In the genomic region with DNA sequence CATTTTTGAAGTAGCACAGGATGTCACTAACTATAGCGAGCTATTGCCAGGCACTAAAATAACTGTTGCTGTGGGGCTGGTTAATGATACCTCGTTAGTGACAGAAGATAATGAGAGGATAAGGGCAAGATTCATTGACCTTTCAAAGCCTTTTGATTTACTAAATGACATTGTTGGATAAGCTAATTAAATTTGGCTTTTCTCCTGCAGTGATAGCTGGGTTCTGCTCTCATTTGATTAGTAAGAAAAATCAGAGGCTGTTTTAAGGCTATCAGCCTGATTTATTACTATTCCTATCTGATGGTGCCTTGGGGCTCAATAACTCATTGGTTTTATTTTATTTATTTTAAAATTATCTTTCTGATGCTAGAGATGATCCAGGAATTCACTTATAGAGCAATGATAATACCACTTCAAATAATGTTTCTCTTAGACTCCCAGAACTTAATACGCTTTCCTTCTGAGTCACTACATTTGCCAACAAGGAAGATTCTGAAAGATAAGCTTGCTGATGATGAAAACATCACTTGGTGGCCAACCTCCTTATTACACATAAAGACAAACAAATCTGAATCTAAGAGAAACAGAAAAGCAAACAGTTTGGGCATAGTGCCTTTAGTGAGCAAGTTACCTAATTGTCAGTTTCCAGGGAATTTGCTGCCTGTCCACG, we compare ENCODE assay signal across 13 cellular contexts.
"Had no signal": no experiment of that assay in that cellular context is flagged by ENCODE, and none has a peak within 500 bp of the region (broad histone marks: within the 10 kb centered on the region; RNA-seq: fewer than 3 reads in every experiment).

No MANE protein-coding gene starts in this region.

- H3K4me1 Mint-ChIP-seq: activated CD8-positive, alpha-beta memory T cell treated with anti-CD3 and anti-CD28 coated beads, Interleukin-2, amount 10 ng/mL, durations not matched to agents 7 days and 5 days; activated naive CD8-positive, alpha-beta T cell treated with anti-CD3 and anti-CD28 coated beads for 36 hours; naive thymus-derived CD4-positive, alpha-beta T cell; stimulated activated effector memory CD8-positive, alpha-beta T cell treated with anti-CD3 and anti-CD28 coated beads, Interleukin-12 subunit alpha, Interleukin-12 subunit beta, amount 100 ng/mL, for 72 hours had no signal

- H3K36me3 Mint-ChIP-seq: activated CD8-positive, alpha-beta memory T cell treated with anti-CD3 and anti-CD28 coated beads, Interleukin-2, amount 10 ng/mL, durations not matched to agents 7 days and 5 days; activated naive CD8-positive, alpha-beta T cell treated with anti-CD3 and anti-CD28 coated beads for 36 hours; naive thymus-derived CD4-positive, alpha-beta T cell; stimulated activated effector memory CD8-positive, alpha-beta T cell treated with anti-CD3 and anti-CD28 coated beads, Interleukin-12 subunit alpha, Interleukin-12 subunit beta, amount 100 ng/mL, for 72 hours had no signal

- DNase-seq: activated CD4-positive, alpha-beta T cell treated with anti-CD3 and anti-CD28 coated beads, Interleukin-2, amount 50 U/mL, for 4 hours; activated CD4-positive, CD25-positive, alpha-beta regulatory T cell treated with anti-CD3 and anti-CD28 coated beads, Interleukin-2, amount 50 U/mL, for 72 hours; activated CD8-positive, alpha-beta memory T cell treated with anti-CD3 and anti-CD28 coated beads, Interleukin-2, amount 10 ng/mL, durations not matched to agents 7 days and 5 days; activated gamma-delta T cell; activated naive CD8-positive, alpha-beta T cell treated with anti-CD3 and anti-CD28 coated beads for 36 hours; activated T-cell treated with anti-CD3 and anti-CD28 coated beads, Interleukin-2, amount 50 U/mL, for 24 hours; aorta; naive thymus-derived CD4-positive, alpha-beta T cell; right cardiac atrium; T-helper 2 cell; thyroid gland had no signal

- H3K4me3 ChIP-seq: thyroid gland had no signal

- H3K27me3 ChIP-seq: neutrophil, thyroid gland had no signal

- H3K36me3 ChIP-seq: neutrophil, thyroid gland had no signal

- H3K4me1 ChIP-seq: thyroid gland had no signal

- ATAC-seq: activated CD8-positive, alpha-beta memory T cell treated with anti-CD3 and anti-CD28 coated beads, Interleukin-2, amount 10 ng/mL, durations not matched to agents 7 days and 5 days; naive thymus-derived CD4-positive, alpha-beta T cell; right cardiac atrium; stimulated activated effector memory CD8-positive, alpha-beta T cell treated with anti-CD3 and anti-CD28 coated beads, Interleukin-12 subunit alpha, Interleukin-12 subunit beta, amount 100 ng/mL, for 72 hours had no signal

- H3K27me3 Mint-ChIP-seq: activated CD8-positive, alpha-beta memory T cell treated with anti-CD3 and anti-CD28 coated beads, Interleukin-2, amount 10 ng/mL, durations not matched to agents 7 days and 5 days; activated naive CD8-positive, alpha-beta T cell treated with anti-CD3 and anti-CD28 coated beads for 36 hours; activated T-cell treated with anti-CD3 and anti-CD28 coated beads, Interleukin-2, amount 50 U/mL, for 24 hours; naive thymus-derived CD4-positive, alpha-beta T cell had no signal

- H3K27ac ChIP-seq: neutrophil, thyroid gland had no signal

- H3K4me3 Mint-ChIP-seq: activated CD8-positive, alpha-beta memory T cell treated with anti-CD3 and anti-CD28 coated beads, Interleukin-2, amount 10 ng/mL, durations not matched to agents 7 days and 5 days; activated naive CD8-positive, alpha-beta T cell treated with anti-CD3 and anti-CD28 coated beads for 36 hours; activated T-cell treated with anti-CD3 and anti-CD28 coated beads, Interleukin-2, amount 50 U/mL, for 24 hours; naive thymus-derived CD4-positive, alpha-beta T cell; stimulated activated effector memory CD8-positive, alpha-beta T cell treated with anti-CD3 and anti-CD28 coated beads, Interleukin-12 subunit alpha, Interleukin-12 subunit beta, amount 100 ng/mL, for 72 hours had no signal

- H3K27ac Mint-ChIP-seq: activated CD8-positive, alpha-beta memory T cell treated with anti-CD3 and anti-CD28 coated beads, Interleukin-2, amount 10 ng/mL, durations not matched to agents 7 days and 5 days; activated naive CD8-positive, alpha-beta T cell treated with anti-CD3 and anti-CD28 coated beads for 36 hours; activated T-cell treated with anti-CD3 and anti-CD28 coated beads, Interleukin-2, amount 50 U/mL, for 24 hours; naive thymus-derived CD4-positive, alpha-beta T cell; stimulated activated effector memory CD8-positive, alpha-beta T cell treated with anti-CD3 and anti-CD28 coated beads, Interleukin-12 subunit alpha, Interleukin-12 subunit beta, amount 100 ng/mL, for 72 hours had no signal

- H3K9me3 ChIP-seq: neutrophil, thyroid gland had no signal
